ENCODE assay signal across 11 cellular contexts in genomic region chr7:28708458-28708951, GRCh38.
A peak's percentile ranks its signal among the peaks of the same experiment; 100 is the strongest.
DNase-seq lines count a peak whose midpoint lies in the region; ATAC-seq, FAIRE-seq and TF ChIP-seq lines count a peak whose summit lies in the region.
"Had no signal": no experiment of that assay in that cellular context is flagged by ENCODE, and none has a peak within 500 bp of the region (broad histone marks: within the 10 kb centered on the region; RNA-seq: fewer than 3 reads in every experiment).

No MANE protein-coding gene starts in this region.

- peak; percentile 41 for DNase-seq in DMS153 (lab: John Stamatoyannopoulos, UW)
- DNase-seq in adipocyte (ENCODE audit: low read depth), result no peak
- no peak for DNase-seq in keratinocyte (ENCODE audit: low read depth, low spot score)
- DNase-seq in sigmoid colon, result no peak
- no peak for DNase-seq in activated CD4-positive, alpha-beta T cell treated with anti-CD3 and anti-CD28 coated beads for 1 hour
- DNase-seq: CD8-positive, alpha-beta T cell; Kasumi-1 had no signal

- peak overlapping the region; percentile 63 for H3K9ac ChIP-seq in adipocyte (ENCODE audit: low read length)
- no peak overlapping the region for H3K9ac ChIP-seq in keratinocyte (ENCODE audit: control insufficient read depth, extremely low read depth, insufficient read depth, low read length)

- no peak for TF ChIP-seq EP300 in sigmoid colon (IDR thresholded peaks at IDR 0.05)

- H3K9me1 ChIP-seq in keratinocyte (ENCODE audit: control insufficient read depth, extremely low read depth, insufficient read depth, low read length), result peaks cover 2% of the 10 kb centered on the region

- H3K9me3 ChIP-seq in adipocyte (ENCODE audit: control insufficient read depth, low read length) (no peaks in the 10 kb centered on the region), keratinocyte (ENCODE audit: control insufficient read depth, low read depth, low read length) (no peaks in the 10 kb centered on the region), sigmoid colon (no peaks in the 10 kb centered on the region)

- WGBS in sigmoid colon, 2 donors, result 9 to 47% methylated on average over 9 of the region's 9 CpGs

- H3K4me1 Mint-ChIP-seq in stimulated activated memory B cell treated with anti-CD40 and anti-IgM and Interleukin-4, amounts not matched to agents 10 μg/mL and 1 μg/mL and 100 μg/mL, for 72 hours, result peaks cover 19% of the 10 kb centered on the region

- H3K79me2 ChIP-seq in keratinocyte (ENCODE audit: control insufficient read depth, insufficient read depth, low read length), result no peaks in the 10 kb centered on the region

- H3K36me3 Mint-ChIP-seq in stimulated activated memory B cell treated with anti-CD40 and anti-IgM and Interleukin-4, amounts not matched to agents 10 μg/mL and 1 μg/mL and 100 μg/mL, for 72 hours, result peaks cover 9% of the 10 kb centered on the region
- H3K36me3 Mint-ChIP-seq: activated naive CD8-positive, alpha-beta T cell; CD8-positive, alpha-beta T cell had no signal

- dilution Hi-C loops in keratinocyte (cut with MboI; ENCODE audit: extremely low pct_ligation_motif_present, low sequenced_read_pairs), result no loop called here

- H3K4me1 ChIP-seq in adipocyte (ENCODE audit: control insufficient read depth, insufficient read depth, low read length), result peaks cover 33% of the 10 kb centered on the region
- H3K4me1 ChIP-seq in keratinocyte (ENCODE audit: control insufficient read depth, extremely low read depth, insufficient read depth, low read length), result peaks cover 9% of the 10 kb centered on the region
- H3K4me1 ChIP-seq in sigmoid colon, result peaks cover 0 to 22% (median 8%) of the 10 kb centered on the region in 4 donors

- no peak for TF ChIP-seq POLR2A in sigmoid colon (IDR thresholded peaks at IDR 0.05)

- no peak for FAIRE-seq in keratinocyte (lab: Jason Lieb, UNC)

- H2AFZ ChIP-seq in keratinocyte (ENCODE audit: control insufficient read depth, low read length), result no peak overlapping the region

- peak overlapping the region; percentile 70 for H3K4me2 ChIP-seq in keratinocyte (ENCODE audit: control insufficient read depth, extremely low read depth, insufficient read depth, low read depth, low read length)

- peaks cover 12% of the 10 kb centered on the region for H3K27me3 Mint-ChIP-seq in stimulated activated memory B cell treated with anti-CD40 and anti-IgM and Interleukin-4, amounts not matched to agents 10 μg/mL and 1 μg/mL and 100 μg/mL, for 72 hours

- H3K27ac ChIP-seq in keratinocyte (ENCODE audit: control insufficient read depth, insufficient read depth, low read length) (no peak overlapping the region), sigmoid colon (peak overlapping the region; percentile 33 to 84 (median 62))

- no peak for TF ChIP-seq CTCF in keratinocyte (optimal IDR thresholded peaks at IDR 0.05 in 1 of 3, IDR thresholded peaks at IDR 0.05 in 1 of 3, conservative IDR thresholded peaks at IDR 0.05 in 1 of 3; ENCODE audit: extremely low read depth in 1 of 3, insufficient read depth in 2 of 3, low read length in 3 of 3)
- no peak for TF ChIP-seq CTCF in sigmoid colon (IDR thresholded peaks at IDR 0.05)

- no peaks in the 10 kb centered on the region for H4K20me1 ChIP-seq in keratinocyte (ENCODE audit: control insufficient read depth, extremely low read depth, insufficient read depth, low read length)

- H3K4me3 ChIP-seq in adipocyte (ENCODE audit: low read length) (peak overlapping the region; percentile 77), keratinocyte (ENCODE audit: control insufficient read depth in 2 of 3, extremely low read depth in 1 of 3, insufficient read depth in 2 of 3, low read depth in 1 of 3, low read length in 3 of 3) (peak overlapping the region; percentile 13 to 35 (median 30)), sigmoid colon (peak overlapping the region; percentile 13 to 43 (median 32))

- no peaks in the 10 kb centered on the region for H3K9me3 Mint-ChIP-seq in stimulated activated memory B cell treated with anti-CD40 and anti-IgM and Interleukin-4, amounts not matched to agents 10 μg/mL and 1 μg/mL and 100 μg/mL, for 72 hours
- H3K9me3 Mint-ChIP-seq: CD8-positive, alpha-beta T cell had no signal

- H3K4me3 Mint-ChIP-seq in stimulated activated memory B cell treated with anti-CD40 and anti-IgM and Interleukin-4, amounts not matched to agents 10 μg/mL and 1 μg/mL and 100 μg/mL, for 72 hours, result no peak overlapping the region
- H3K4me3 Mint-ChIP-seq: activated naive CD8-positive, alpha-beta T cell; CD8-positive, alpha-beta T cell had no signal

- H3K27me3 ChIP-seq in adipocyte (replicated peaks; ENCODE audit: control insufficient read depth, insufficient read depth, low read length) (no peaks in the 10 kb centered on the region), keratinocyte (ENCODE audit: control insufficient read depth, extremely low read depth, insufficient read depth, low read length) (no peaks in the 10 kb centered on the region), sigmoid colon (no peaks in the 10 kb centered on the region)

- no peak for ATAC-seq in HG03139 (IDR thresholded peaks at IDR 0.05; ENCODE audit: unreplicated experiment)
- no peak for ATAC-seq in GM18907 (IDR thresholded peaks at IDR 0.05; ENCODE audit: unreplicated experiment)
- ATAC-seq in stimulated activated memory B cell treated with anti-CD40 and anti-IgM and Interleukin-4, amounts not matched to agents 10 μg/mL and 1 μg/mL and 100 μg/mL, for 72 hours, result no peak
- ATAC-seq: CD8-positive, alpha-beta T cell had no signal

- intact Hi-C loops in sigmoid colon (cut with DNase I), result no loop called here

- no peak overlapping the region for H3K27ac Mint-ChIP-seq in stimulated activated memory B cell treated with anti-CD40 and anti-IgM and Interleukin-4, amounts not matched to agents 10 μg/mL and 1 μg/mL and 100 μg/mL, for 72 hours
- H3K27ac Mint-ChIP-seq: activated naive CD8-positive, alpha-beta T cell; CD8-positive, alpha-beta T cell had no signal

- H3K36me3 ChIP-seq in adipocyte (ENCODE audit: control insufficient read depth, insufficient read depth, low read length, severe bottlenecking) (no peaks in the 10 kb centered on the region), keratinocyte (ENCODE audit: control insufficient read depth in 2 of 2, extremely low read depth in 1 of 2, insufficient read depth in 2 of 2, low read length in 2 of 2) (no peaks in the 10 kb centered on the region), sigmoid colon (no peaks in the 10 kb centered on the region)
